In genomic region chr2:100405403-100406119, GRCh38 we compare ENCODE assay signal across 27 cellular contexts. TPM values are rescaled to one million over a fixed set of nuclear protein-coding genes. Genes with fewer than 3 reads are reported as not detected.
DNase-seq lines count a peak whose midpoint lies in the region; ATAC-seq, FAIRE-seq and TF ChIP-seq lines count a peak whose summit lies in the region.
"Had no signal": no experiment of that assay in that cellular context is flagged by ENCODE, and none has a peak within 500 bp of the region (broad histone marks: within the 10 kb centered on the region; RNA-seq: fewer than 3 reads in every experiment).

No MANE protein-coding gene starts in this region.

- H4K20me1 ChIP-seq in neural progenitor cell (ENCODE audit: low read depth) = peaks cover 27% of the 10 kb centered on the region
- H4K20me1 ChIP-seq in Karpas-422 (ENCODE audit: insufficient read depth, low read depth, low read length) = no peaks in the 10 kb centered on the region

- H3K9ac ChIP-seq in neural progenitor cell = no peak overlapping the region
- no peak overlapping the region for H3K9ac ChIP-seq in Karpas-422 (ENCODE audit: low read length)
- H3K9ac ChIP-seq: BLaER1 treated with 17β-estradiol and CSF1 and Interleukin-3, amounts not matched to agents 10 nM and 100 nM had no signal

- no peaks in the 10 kb centered on the region for H3K27me3 Mint-ChIP-seq in activated CD8-positive, alpha-beta memory T cell treated with anti-CD3 and anti-CD28 coated beads, Interleukin-2, amount 10 ng/mL, durations not matched to agents 7 days and 5 days
- H3K27me3 Mint-ChIP-seq in neural progenitor cell (ENCODE audit: insufficient read depth, low read depth) = peaks cover 2% of the 10 kb centered on the region
- H3K27me3 Mint-ChIP-seq: CD4-positive, alpha-beta T cell; CD8-positive, alpha-beta memory T cell had no signal

- CTCF ChIA-PET in activated CD8-positive, alpha-beta memory T cell treated with anti-CD3 and anti-CD28 coated beads, Interleukin-2, amount 10 ng/mL, durations not matched to agents 7 days and 5 days (lab: Charles Lee) = no interaction called here

- H3F3A ChIP-seq in neural progenitor cell (ENCODE audit: low read depth) = peaks cover 6% of the 10 kb centered on the region

- FAIRE-seq in urothelium cell line (lab: Jason Lieb, UNC) = peak; percentile 9
- FAIRE-seq: A549, D721Med, GM12891, GM18507, H54 had no signal

- H3K79me2 ChIP-seq in neural progenitor cell (ENCODE audit: low read depth) (peaks cover 29% of the 10 kb centered on the region), Karpas-422 (ENCODE audit: low read length) (peaks cover 31% of the 10 kb centered on the region)

- TF ChIP-seq CTCF in coronary artery (IDR thresholded peaks at IDR 0.05) (no peak), neural progenitor cell (IDR thresholded peaks at IDR 0.05) (no peak)

- no peak for ATAC-seq in activated CD8-positive, alpha-beta memory T cell treated with anti-CD3 and anti-CD28 coated beads, Interleukin-2, amount 10 ng/mL, durations not matched to agents 7 days and 5 days
- ATAC-seq: A549, GM23338 had no signal

- H3K9me2 ChIP-seq in Karpas-422 (replicated peaks; ENCODE audit: insufficient read depth, low read length) = no peaks in the 10 kb centered on the region

- H3K36me3 ChIP-seq in neural progenitor cell (no peaks in the 10 kb centered on the region), Karpas-422 (ENCODE audit: insufficient read depth, low read length) (no peaks in the 10 kb centered on the region; the same call in 1 of the 2 replicates)
- H3K36me3 ChIP-seq: BE2C, HAP-1 had no signal

- H2AFZ ChIP-seq in neural progenitor cell (replicated peaks) (no peak overlapping the region), Karpas-422 (ENCODE audit: low read length) (no peak overlapping the region)
- H2AFZ ChIP-seq: GM23338 had no signal

- H3K9me3 ChIP-seq in neural progenitor cell (ENCODE audit: low read depth) (no peaks in the 10 kb centered on the region), Karpas-422 (ENCODE audit: low read length) (no peaks in the 10 kb centered on the region)
- H3K9me3 ChIP-seq: A549; BE2C; BLaER1 treated with 17β-estradiol and CSF1 and Interleukin-3, amounts not matched to agents 10 nM and 100 nM; HAP-1 had no signal

- H3K27ac Mint-ChIP-seq in activated CD8-positive, alpha-beta memory T cell treated with anti-CD3 and anti-CD28 coated beads, Interleukin-2, amount 10 ng/mL, durations not matched to agents 7 days and 5 days = no peak overlapping the region
- H3K27ac Mint-ChIP-seq in neural progenitor cell = peak overlapping the region; percentile 63
- H3K27ac Mint-ChIP-seq: CD4-positive, alpha-beta T cell; GM23338; HFFc6 had no signal

- peaks cover 16% of the 10 kb centered on the region for H3K4me1 ChIP-seq in neural progenitor cell
- no peaks in the 10 kb centered on the region for H3K4me1 ChIP-seq in Karpas-422 (ENCODE audit: low read length)
- H3K4me1 ChIP-seq: BE2C; BLaER1 treated with 17β-estradiol and CSF1 and Interleukin-3, amounts not matched to agents 10 nM and 100 nM; HAP-1 had no signal

- H3K9me3 Mint-ChIP-seq in activated CD8-positive, alpha-beta memory T cell treated with anti-CD3 and anti-CD28 coated beads, Interleukin-2, amount 10 ng/mL, durations not matched to agents 7 days and 5 days (ENCODE audit: low read depth) = no peaks in the 10 kb centered on the region
- no peaks in the 10 kb centered on the region for H3K9me3 Mint-ChIP-seq in neural progenitor cell
- H3K9me3 Mint-ChIP-seq: CD14-positive monocyte; CD4-positive, alpha-beta T cell; CD8-positive, alpha-beta memory T cell; GM23338; HFFc6 had no signal

- no peaks in the 10 kb centered on the region for H3K27me3 ChIP-seq in neural progenitor cell
- no peaks in the 10 kb centered on the region for H3K27me3 ChIP-seq in Karpas-422 (ENCODE audit: low read length)
- H3K27me3 ChIP-seq: BE2C; BLaER1 treated with 17β-estradiol and CSF1 and Interleukin-3, amounts not matched to agents 10 nM and 100 nM had no signal

- H3K36me3 Mint-ChIP-seq in activated CD8-positive, alpha-beta memory T cell treated with anti-CD3 and anti-CD28 coated beads, Interleukin-2, amount 10 ng/mL, durations not matched to agents 7 days and 5 days = peaks cover 11% of the 10 kb centered on the region
- H3K36me3 Mint-ChIP-seq in neural progenitor cell = peaks cover 24% of the 10 kb centered on the region

- H3K4me2 ChIP-seq in neural progenitor cell (no peak overlapping the region), Karpas-422 (ENCODE audit: low read depth, low read length, poor library complexity, severe bottlenecking) (no peak overlapping the region)
- H3K4me2 ChIP-seq: A549; BLaER1 treated with 17β-estradiol and CSF1 and Interleukin-3, amounts not matched to agents 10 nM and 100 nM; GM23338 had no signal

- H3K4me1 Mint-ChIP-seq in activated CD8-positive, alpha-beta memory T cell treated with anti-CD3 and anti-CD28 coated beads, Interleukin-2, amount 10 ng/mL, durations not matched to agents 7 days and 5 days = no peaks in the 10 kb centered on the region
- peaks cover 9% of the 10 kb centered on the region for H3K4me1 Mint-ChIP-seq in neural progenitor cell
- H3K4me1 Mint-ChIP-seq: CD14-positive monocyte had no signal

- no peak overlapping the region for H3K4me3 Mint-ChIP-seq in activated CD8-positive, alpha-beta memory T cell treated with anti-CD3 and anti-CD28 coated beads, Interleukin-2, amount 10 ng/mL, durations not matched to agents 7 days and 5 days
- no peak overlapping the region for H3K4me3 Mint-ChIP-seq in neural progenitor cell
- H3K4me3 Mint-ChIP-seq: CD14-positive monocyte; CD4-positive, alpha-beta T cell; CD8-positive, alpha-beta memory T cell; GM23338; HFFc6 had no signal

- peak; percentile 15 for DNase-seq in activated CD8-positive, alpha-beta memory T cell treated with anti-CD3 and anti-CD28 coated beads, Interleukin-2, amount 50 U/mL, for 48 hours
- no peak for DNase-seq in activated CD8-positive, alpha-beta memory T cell treated with anti-CD3 and anti-CD28 coated beads, Interleukin-2, amount 10 ng/mL, durations not matched to agents 7 days and 5 days
- peak; percentile 43 for DNase-seq in coronary artery (ENCODE audit: low spot score)
- no peak for DNase-seq in neural progenitor cell (ENCODE audit: low spot score)
- DNase-seq in urothelium cell line (ENCODE audit: low spot score) = no peak
- DNase-seq in H4 (ENCODE audit: low spot score) = no peak
- DNase-seq in Karpas-422 = no peak
- DNase-seq: 8988T; ACHN; AML-193; BE2C; CD4-positive, alpha-beta T cell; CD8-positive, alpha-beta memory T cell; DMS 273 treated with DMSO at 0.1 percent for 48 hours; DMS79; EL; GDM1; HFFc6 had no signal

- H3K27ac ChIP-seq in coronary artery = no peak overlapping the region
- no peak overlapping the region for H3K27ac ChIP-seq in neural progenitor cell
- no peak overlapping the region for H3K27ac ChIP-seq in Karpas-422 (ENCODE audit: low read length)
- H3K27ac ChIP-seq: A549; BLaER1 treated with 17β-estradiol and CSF1 and Interleukin-3, amounts not matched to agents 10 nM and 100 nM had no signal

- H3K4me3 ChIP-seq in coronary artery = no peak overlapping the region
- H3K4me3 ChIP-seq in neural progenitor cell = no peak overlapping the region
- no peak overlapping the region for H3K4me3 ChIP-seq in Karpas-422 (ENCODE audit: low read length)
- H3K4me3 ChIP-seq: A549; BLaER1 treated with 17β-estradiol and CSF1 and Interleukin-3, amounts not matched to agents 10 nM and 100 nM; GM23338; HAP-1 had no signal

RNA-seq across cellular contexts. Expression of gene CHST10, which starts 11.9 kb away (rescaled TPM):
- 10 to 100 TPM in 1 of 2 experiments, 1 to 10 TPM in 1; 8.5 to 14.8 TPM for total RNA-seq in activated CD8-positive, alpha-beta memory T cell treated with anti-CD3 and anti-CD28 coated beads, Interleukin-2, amount 10 ng/mL, durations not matched to agents 7 days and 5 days
- 27.3 and 28.1 TPM in 2 replicates for total RNA-seq in neural progenitor cell (ENCODE audit: low replicate concordance)
- 13.4 and 14.9 TPM in 2 replicates for total RNA-seq in H4 (2014; rRNA removed; shearing (Covaris generic))
- 22.6 and 28.7 TPM in 2 replicates for total RNA-seq in Karpas-422 (2014; rRNA removed; shearing (Covaris generic); ENCODE audit: low replicate concordance)

Comparison
In these comparisons a context has a peak if more than half of its experiments do, and no peak if none do; other contexts are left out.
1. DNase-seq: peak in activated CD8-positive, alpha-beta memory T cell treated with anti-CD3 and anti-CD28 coated beads, Interleukin-2, amount 50 U/mL, for 48 hours (single experiment) and coronary artery (single experiment); none in activated CD8-positive, alpha-beta memory T cell treated with anti-CD3 and anti-CD28 coated beads, Interleukin-2, amount 10 ng/mL, durations not matched to agents 7 days and 5 days (single experiment), neural progenitor cell (single experiment), urothelium cell line (single experiment), H4 (single experiment) and Karpas-422 (single experiment).